ENCODE assay signal across 14 cellular contexts in the genomic region with DNA sequence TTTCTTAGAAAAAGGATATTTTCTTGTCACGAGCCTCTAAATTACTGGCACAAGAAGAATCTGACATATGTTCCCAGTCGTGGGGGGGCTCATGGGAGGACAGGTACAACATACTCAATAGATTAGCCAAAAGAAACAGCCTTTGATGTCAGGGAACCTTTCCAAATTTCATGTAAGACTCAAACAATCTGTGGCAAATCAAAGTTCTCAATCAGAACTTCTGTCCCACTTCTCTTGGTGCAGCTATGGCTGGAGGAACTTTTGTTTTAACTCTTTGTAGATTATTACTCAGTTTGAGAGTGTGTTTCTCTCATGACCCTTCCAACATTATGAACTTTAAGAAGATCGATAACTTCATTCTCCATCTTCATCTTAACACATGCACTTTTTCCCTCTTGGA.
DNase-seq lines count a peak whose midpoint lies in the region; ATAC-seq, FAIRE-seq and TF ChIP-seq lines count a peak whose summit lies in the region.
"Had no signal": no experiment of that assay in that cellular context is flagged by ENCODE, and none has a peak within 500 bp of the region (broad histone marks: within the 10 kb centered on the region; RNA-seq: fewer than 3 reads in every experiment).

No MANE protein-coding gene starts in this region.

- CTCF ChIA-PET in Panc1 (lab: Charles Lee) (no interaction called here), endothelial cell of umbilical vein (lab: Charles Lee) (interaction anchor here (2.0 to 2.5 kb wide), 2 partner anchors 10 to 36 kb away, joined by 5 to 7 read pairs; no protein-coding TSS in a partner anchor)

- H3K4me1 ChIP-seq in Panc1 (ENCODE audit: control insufficient read depth, insufficient read depth, low read length) (no peaks in the 10 kb centered on the region), endothelial cell of umbilical vein (ENCODE audit: control insufficient read depth, extremely low read depth, insufficient read depth, low read length) (peaks cover 9% of the 10 kb centered on the region), rectal smooth muscle tissue (ENCODE audit: control insufficient read depth, insufficient read depth, low read length) (peaks cover 5% of the 10 kb centered on the region)

- DNase-seq in GM19239 (ENCODE audit: insufficient read length, low spot score), result no peak
- DNase-seq in Panc1 (ENCODE audit: low read depth, low spot score), result no peak
- DNase-seq in endothelial cell of umbilical vein (ENCODE audit: low read depth, low spot score), result no peak
- no peak for DNase-seq in stimulated activated CD4-positive, alpha-beta T cell treated with anti-CD3 and anti-CD28 coated beads, Interleukin-1b, Interleukin-23, amount 100 ng/mL, for 48 hours
- DNase-seq: activated naive CD4-positive, alpha-beta T cell treated with anti-CD3 and anti-CD28 coated beads, Interleukin-2, amount 50 U/mL, for 16 hours; CD8-positive, alpha-beta memory T cell; naive thymus-derived CD8-positive, alpha-beta T cell; NCI-H2081; NCI-H524 had no signal

- peak overlapping the region; percentile 90 for H3K4me2 ChIP-seq in endothelial cell of umbilical vein (ENCODE audit: insufficient read depth, low read length)

- no peak for ATAC-seq in Panc1
- ATAC-seq in HG02840 (IDR thresholded peaks at IDR 0.05; ENCODE audit: low FRiP score, unreplicated experiment), result no peak
- ATAC-seq in HG02870 (IDR thresholded peaks at IDR 0.05; ENCODE audit: unreplicated experiment), result no peak
- ATAC-seq in HG03045 (IDR thresholded peaks at IDR 0.05; ENCODE audit: unreplicated experiment), result no peak
- ATAC-seq: naive thymus-derived CD8-positive, alpha-beta T cell had no signal

- BruUV-seq in Panc1 (replicated peaks; lab: Mats Ljungman, UMichigan), result no TSS peak
- no TSS peak for BruUV-seq in endothelial cell of umbilical vein (replicated peaks; lab: Mats Ljungman, UMichigan)

- in situ Hi-C loops in Panc1 (cut with HindIII; ENCODE audit: low pct_unique_long_range_greater_than_20kb, low sequenced_read_pairs), result no loop called here

- no peaks in the 10 kb centered on the region for H3K27me3 ChIP-seq in Panc1 (ENCODE audit: control insufficient read depth, insufficient read depth, low read length)
- H3K27me3 ChIP-seq in endothelial cell of umbilical vein (ENCODE audit: control insufficient read depth in 2 of 2, insufficient read depth in 2 of 2, low read length in 2 of 2), result no peaks in the 10 kb centered on the region
- no peaks in the 10 kb centered on the region for H3K27me3 ChIP-seq in rectal smooth muscle tissue (ENCODE audit: control insufficient read depth, insufficient read depth, low read length)

- FAIRE-seq in GM19239 (lab: Jason Lieb, UNC) (peak; percentile 31), endothelial cell of umbilical vein (lab: Jason Lieb, UNC) (no peak)
- FAIRE-seq: islet of Langerhans had no signal

- H3K9me1 ChIP-seq in endothelial cell of umbilical vein (replicated peaks; ENCODE audit: control insufficient read depth, extremely low read depth, insufficient read depth, low read length), result no peaks in the 10 kb centered on the region

- TF ChIP-seq CTCF in Panc1 (IDR thresholded peaks at IDR 0.05) (no peak), endothelial cell of umbilical vein (IDR thresholded peaks at IDR 0.05; ENCODE audit: extremely low read depth in 1 of 2, insufficient read depth in 1 of 2, low read depth in 1 of 2, low read length in 2 of 2) (no peak)

- H3K4me3 ChIP-seq in Panc1 (ENCODE audit: low read depth in 2 of 2, low read length in 2 of 2) (no peak overlapping the region), endothelial cell of umbilical vein (replicated peaks in 1 of 3; ENCODE audit: insufficient read depth in 1 of 3, low read depth in 1 of 3, low read length in 3 of 3) (no peak overlapping the region), rectal smooth muscle tissue (ENCODE audit: low read length) (no peak overlapping the region)

- H3K9ac ChIP-seq in endothelial cell of umbilical vein (replicated peaks; ENCODE audit: extremely low read depth, insufficient read depth, low read length) (peak overlapping the region; percentile 40), rectal smooth muscle tissue (ENCODE audit: low read length) (no peak overlapping the region)

- H3K27ac ChIP-seq in Panc1 (ENCODE audit: low read length) (peak overlapping the region; percentile 11; the same call in 1 of the 2 replicates), endothelial cell of umbilical vein (ENCODE audit: insufficient read depth, low read depth, low read length) (no peak overlapping the region), rectal smooth muscle tissue (ENCODE audit: low read depth, low read length) (peak overlapping the region; percentile 11)

- peak overlapping the region; percentile 75 for H2AFZ ChIP-seq in endothelial cell of umbilical vein (ENCODE audit: low read depth, low read length)

- H3K9me3 ChIP-seq in Panc1 (ENCODE audit: control insufficient read depth, insufficient read depth, low read depth, low read length), result no peaks in the 10 kb centered on the region
- no peaks in the 10 kb centered on the region for H3K9me3 ChIP-seq in endothelial cell of umbilical vein (replicated peaks; ENCODE audit: control insufficient read depth, insufficient read depth, low read length)

- H3K36me3 ChIP-seq in Panc1 (ENCODE audit: control insufficient read depth, insufficient read depth, low read length), result no peaks in the 10 kb centered on the region
- H3K36me3 ChIP-seq in endothelial cell of umbilical vein (ENCODE audit: control insufficient read depth in 2 of 2, extremely low read depth in 1 of 2, insufficient read depth in 2 of 2, low read length in 2 of 2), result no peaks in the 10 kb centered on the region
- H3K36me3 ChIP-seq in rectal smooth muscle tissue (ENCODE audit: control insufficient read depth, insufficient read depth, low read length), result no peaks in the 10 kb centered on the region

- H3K79me2 ChIP-seq in endothelial cell of umbilical vein (ENCODE audit: control insufficient read depth, insufficient read depth, low read length), result no peaks in the 10 kb centered on the region

- TF ChIP-seq POLR2A in endothelial cell of umbilical vein (IDR thresholded peaks at IDR 0.05; ENCODE audit: low read depth, low read length), result no peak

- POLR2A ChIA-PET in Panc1 (lab: Charles Lee) (no interaction called here), endothelial cell of umbilical vein (lab: Charles Lee) (no interaction called here)

- dilution Hi-C loops in endothelial cell of umbilical vein (cut with MboI; ENCODE audit: extremely low pct_ligation_motif_present, low sequenced_read_pairs), result no loop called here

- intact Hi-C loops in Panc1 (cut with micrococcal nuclease; ENCODE audit: unreplicated experiment), result no loop called here
- intact Hi-C loops in endothelial cell of umbilical vein (cut with micrococcal nuclease), result no loop called here

- H4K20me1 ChIP-seq in endothelial cell of umbilical vein (replicated peaks; ENCODE audit: control insufficient read depth, extremely low read depth, insufficient read depth, low read length), result no peaks in the 10 kb centered on the region

TF ChIP-seq in endothelial cell of umbilical vein, 7 proteins besides CTCF, POLR2A, EP300 and RAD21:
- TF ChIP-seq POLR2AphosphoS5 (IDR thresholded peaks at IDR 0.05; ENCODE audit: insufficient read depth, low read depth, low read length) (no peak), MAX (IDR thresholded peaks at IDR 0.05; ENCODE audit: insufficient read depth, insufficient read length) (no peak), FOS (IDR thresholded peaks at IDR 0.05; ENCODE audit: borderline replicate concordance, insufficient read depth, low read length) (no peak), JUN (IDR thresholded peaks at IDR 0.05; ENCODE audit: borderline replicate concordance, insufficient read depth, insufficient read length, low read depth) (no peak), MYC (IDR thresholded peaks at IDR 0.05; ENCODE audit: low read depth, low read length) (no peak), GATA2 (IDR thresholded peaks at IDR 0.05; ENCODE audit: insufficient read depth, insufficient read length, low read depth, low read length) (no peak)
